In genomic region chr6:113854531-113855499, GRCh38 we compare ENCODE assay signal across 8 cellular contexts. TPM values are rescaled to one million over a fixed set of nuclear protein-coding genes. Genes with fewer than 3 reads are reported as not detected.
DNase-seq lines count a peak whose midpoint lies in the region; ATAC-seq, FAIRE-seq and TF ChIP-seq lines count a peak whose summit lies in the region.

No MANE protein-coding gene starts in this region.

- H3K36me3 ChIP-seq in stomach: no peaks in the 10 kb centered on the region

- TF ChIP-seq EP300 in A549 (IDR thresholded peaks at IDR 0.05): no peak
- TF ChIP-seq EP300 in stomach (IDR thresholded peaks at IDR 0.05): no peak

- H3K4me1 ChIP-seq in A549 (0 out of 3 replicates have a peak, but pooled peaks cover 4% of the 10 kb centered on the region), stomach (peaks cover 0 to 30% (median 22%) of the 10 kb centered on the region in 4 donors)

- intact Hi-C loops in stomach (cut with DNase I; ENCODE audit: low total_unique reads): no loop called here

- peak overlapping the region; percentile 95 to 99 for H3K27ac ChIP-seq in A549
- peak overlapping the region; percentile 84 to 99 (median 94) for H3K27ac ChIP-seq in stomach

- POLR2A ChIA-PET in A549 (lab: Yijun Ruan, JAX): interaction anchor here (0.6 to 1.5 kb wide), 10 partner anchors 69 to 748 kb away, joined by 3 to 13 read pairs (median 5); no protein-coding TSS in a partner anchor

- H3K9me3 ChIP-seq in A549 (no peaks in the 10 kb centered on the region), stomach (no peaks in the 10 kb centered on the region)

- no peaks in the 10 kb centered on the region for H3K27me3 ChIP-seq in stomach

- CTCF ChIA-PET in A549 (lab: Yijun Ruan, JAX): interaction anchor here (0.5 to 1.3 kb wide), 4 partner anchors 11 to 439 kb away, joined by 3 to 5 read pairs (median 4); no protein-coding TSS in a partner anchor

- H3K4me3 ChIP-seq in A549: peak overlapping the region; percentile 98
- peak overlapping the region; percentile 57 to 86 (median 72) for H3K4me3 ChIP-seq in stomach

- peak; percentile 16 to 49; a peak in 2 of 5 replicates for TF ChIP-seq RAD21 in A549 (conservative IDR thresholded peaks at IDR 0.05 in 1 of 2, IDR thresholded peaks at IDR 0.05 in 1 of 2)

- TF ChIP-seq CTCF in A549 (IDR thresholded peaks at IDR 0.05) (peak; percentile 18; the same call in 1 of the 3 replicates), GM10266 (IDR thresholded peaks at IDR 0.05; ENCODE audit: control insufficient read depth, insufficient read depth, low read depth, missing control alignments) (peak; percentile 23), stomach (IDR thresholded peaks at IDR 0.05) (peak in 1 of 7 experiments; percentile 14)

- WGBS in A549 (ENCODE audit: missing lambda C conversion rate): 3% methylated on average over 32 of the region's 56 CpGs
- WGBS in stomach, 5 donors: 1 to 3% (median 2%) methylated on average over 47 to 56 of the region's 56 CpGs

- TF ChIP-seq POLR2A in A549 (IDR thresholded peaks at IDR 0.05; ENCODE audit: low read length) (no peak), stomach (IDR thresholded peaks at IDR 0.05) (no peak)

- FAIRE-seq in A549 (lab: Jason Lieb, UNC): no peak

- DNase-seq in A549 (ENCODE audit: low read depth in 1 of 2, low spot score in 1 of 2) (peak; percentile 41 to 78), GM10266 (ENCODE audit: extremely low spot score) (peak; percentile 90), M059J (ENCODE audit: low read depth) (peak; percentile 94), SHP77 (lab: John Stamatoyannopoulos, UW) (peak; percentile 85 to 86), ecto neural progenitor cell (ENCODE audit: low spot score) (peak; percentile 94), left lobe of liver (ENCODE audit: low spot score) (peak; percentile 51), stomach (peak; percentile 67)
- no peak for DNase-seq in activated CD8-positive, alpha-beta memory T cell treated with anti-CD3 and anti-CD28 coated beads, Interleukin-2, amount 50 U/mL, for 48 hours

- H3K4me2 ChIP-seq in A549: peak overlapping the region; percentile 90

- ATAC-seq in A549 (peak; percentile 35 to 54), left lobe of liver (peak; percentile 11)

TF ChIP-seq in A549, 52 proteins besides CTCF, POLR2A, EP300 and RAD21:
- TF ChIP-seq ZC3H11A (IDR thresholded peaks at IDR 0.05): no peak
- no peak for TF ChIP-seq PBX3 (IDR thresholded peaks at IDR 0.05)
- TF ChIP-seq MAFK (IDR thresholded peaks at IDR 0.05; ENCODE audit: partially characterized antibody): no peak
- peak; percentile 35; the same call in 2 of the 3 replicates for TF ChIP-seq SMC3 (IDR thresholded peaks at IDR 0.05)
- TF ChIP-seq ESRRA (IDR thresholded peaks at IDR 0.05; ENCODE audit: borderline replicate concordance, low read length): no peak
- TF ChIP-seq NPAS2 (CRISPR knock-in tag; IDR thresholded peaks at IDR 0.05; ENCODE audit: borderline replicate concordance): no peak
- no peak for TF ChIP-seq NFE2L2 (conservative IDR thresholded peaks at IDR 0.05; ENCODE audit: low read length)
- no peak for TF ChIP-seq NR3C1 (IDR thresholded peaks at IDR 0.05)
- TF ChIP-seq MAX (IDR thresholded peaks at IDR 0.05): peak; percentile 28; the same call in 1 of the 2 replicates
- TF ChIP-seq GATA3 (IDR thresholded peaks at IDR 0.05; ENCODE audit: borderline replicate concordance): peak; percentile 45; the same call in 1 of the 2 replicates
- TF ChIP-seq TFCP2L1 (CRISPR knock-in tag; IDR thresholded peaks at IDR 0.05): no peak
- TF ChIP-seq RNF2 (IDR thresholded peaks at IDR 0.05; ENCODE audit: borderline replicate concordance, low read depth): no peak
- TF ChIP-seq ATOH8 (CRISPR knock-in tag; IDR thresholded peaks at IDR 0.05; ENCODE audit: low read depth): no peak

RNA-seq across cellular contexts. Expression of gene MARCKS, which starts 2.3 kb away (rescaled TPM):
- polyA plus RNA-seq in A549 (2011; rRNA removed) (28.2 and 39.4 TPM in 2 replicates), A549 (2017; fragmentation: RNase III; extraction: RNeasy Plus Mini Kit Qiagen cat#74134 plus additional on column Dnase treatment) (20.2 to 26.3 TPM (median 21.2 TPM) in 3 replicates), stomach (10 to 100 TPM; 19.9 to 54.2 (median 28.5) TPM)
- 7.2 and 9.1 TPM in 2 replicates for polyA plus RNA-seq in A549 (2012; cell fraction: cytosol; rRNA removed)
- polyA plus RNA-seq in A549 (2012; cell fraction: nucleus; rRNA removed): 13.3 and 13.9 TPM in 2 replicates
- 9.8 TPM in 2 replicates for polyA minus RNA-seq in A549 (2011; rRNA and poly(A)+ RNA removed)
- 115 and 184 TPM in 2 replicates for total RNA-seq in M059J (2014; rRNA removed; shearing (Covaris generic))
- total RNA-seq in left lobe of liver (8.1 TPM), stomach (100 to 1,000 TPM in 1 of 5 donors, 10 to 100 TPM in 4; 19.8 to 594 (median 76.0) TPM)
